39 cellular contexts compared by ENCODE assay signal in genomic region chr1:159562680-159563079, GRCh38. TPM values are rescaled to one million over a fixed set of nuclear protein-coding genes. Genes with fewer than 3 reads are reported as not detected.
"Had no signal": no experiment of that assay in that cellular context is flagged by ENCODE, and none has a peak within 500 bp of the region (broad histone marks: within the 10 kb centered on the region; RNA-seq: fewer than 3 reads in every experiment).

No MANE protein-coding gene starts in this region.

- H3K9me3 ChIP-seq: SJCRH30 had no signal

- H3K27me3 Mint-ChIP-seq: activated CD4-positive, alpha-beta T cell treated with anti-CD3 and anti-CD28 coated beads, Interleukin-2, amount 10 ng/mL, durations not matched to agents 7 days and 5 days had no signal

- H3K4me3 ChIP-seq: SJCRH30, SK-N-MC had no signal

- H3K4me3 Mint-ChIP-seq: activated CD4-positive, alpha-beta T cell treated with anti-CD3 and anti-CD28 coated beads for 36 hours; activated CD4-positive, alpha-beta T cell treated with anti-CD3 and anti-CD28 coated beads, Interleukin-2, amount 10 ng/mL, durations not matched to agents 7 days and 5 days; activated naive CD4-positive, alpha-beta T cell treated with anti-CD3 and anti-CD28 coated beads for 36 hours; activated naive CD8-positive, alpha-beta T cell; activated naive CD8-positive, alpha-beta T cell treated with anti-CD3 and anti-CD28 coated beads, Interleukin-2, amount 50 U/mL, for 24 hours; activated T-cell treated with anti-CD3 and anti-CD28 coated beads, Interleukin-2, amount 50 U/mL, for 4 hours; activated T-helper 1 cell treated with anti-CD3 and anti-CD28 coated beads, Interleukin-12 subunit alpha, Interleukin-12 subunit beta, Interleukin-2, Interleukin-4 antibody, amounts not matched to agents 30 ng/mL and 10 ng/mL and 1 ng/mL, durations not matched to agents 14 hours and 24 hours and 36 hours; brain; IgD-negative memory B cell had no signal

- H3K27ac Mint-ChIP-seq: activated CD4-positive, alpha-beta T cell treated with anti-CD3 and anti-CD28 coated beads for 36 hours; activated CD4-positive, alpha-beta T cell treated with anti-CD3 and anti-CD28 coated beads, Interleukin-2, amount 10 ng/mL, durations not matched to agents 7 days and 5 days; activated naive CD4-positive, alpha-beta T cell treated with anti-CD3 and anti-CD28 coated beads for 36 hours; activated naive CD8-positive, alpha-beta T cell; activated naive CD8-positive, alpha-beta T cell treated with anti-CD3 and anti-CD28 coated beads, Interleukin-2, amount 50 U/mL, for 24 hours; activated T-helper 1 cell treated with anti-CD3 and anti-CD28 coated beads, Interleukin-12 subunit alpha, Interleukin-12 subunit beta, Interleukin-2, Interleukin-4 antibody, amounts not matched to agents 30 ng/mL and 10 ng/mL and 1 ng/mL, durations not matched to agents 14 hours and 24 hours and 36 hours; brain; IgD-negative memory B cell had no signal

- H3K27me3 ChIP-seq: SJCRH30 had no signal

- DNase-seq: activated CD4-positive, alpha-beta T cell treated with anti-CD3 and anti-CD28 coated beads for 36 hours; activated CD4-positive, alpha-beta T cell treated with anti-CD3 and anti-CD28 coated beads, Interleukin-2, amount 10 ng/mL, durations not matched to agents 7 days and 5 days; activated CD4-positive, alpha-beta T cell treated with anti-CD3 and anti-CD28 coated beads, Interleukin-2, amount 50 U/mL, for 48 hours; activated CD8-positive, alpha-beta memory T cell treated with anti-CD3 and anti-CD28 coated beads, Interleukin-2, amount 50 U/mL, for 4 hours; activated gamma-delta T cell treated with Interleukin-2 at 50 U/mL for 16 hours; activated naive CD4-positive, alpha-beta T cell treated with anti-CD3 and anti-CD28 coated beads for 36 hours; activated naive CD8-positive, alpha-beta T cell treated with anti-CD3 and anti-CD28 coated beads, Interleukin-2, amount 50 U/mL, for 24 hours; activated T-cell treated with anti-CD3 and anti-CD28 coated beads for 4 hours; activated T-cell treated with anti-CD3 and anti-CD28 coated beads, Interleukin-2, amount 50 U/mL, for 4 hours; anterior cingulate cortex; Karpas-422; KBM-7; MM.1S; MV-4-11; NCI-H1092; NCI-H1417; NCI-H146; NCI-H187; NCI-H2029 treated with DMSO at 0.1 percent for 48 hours; NCI-H2107; NCI-H2171; NCI-H510A; NCI-H526; NCI-H748 treated with DMSO at 0.1 percent for 48 hours; SHP77; SJCRH30; T1000; WERI-Rb-1 had no signal

- ATAC-seq: activated CD4-positive, alpha-beta T cell treated with anti-CD3 and anti-CD28 coated beads for 36 hours; activated CD4-positive, CD25-positive, alpha-beta regulatory T cell treated with anti-CD3 and anti-CD28 coated beads, Interleukin-2, amount 50 U/mL, for 24 hours; activated naive CD8-positive, alpha-beta T cell treated with anti-CD3 and anti-CD28 coated beads, Interleukin-2, amount 50 U/mL, for 24 hours; activated T-cell treated with anti-CD3 and anti-CD28 coated beads, Interleukin-2, amount 50 U/mL, for 4 hours; Panc1 had no signal

- H3K27ac ChIP-seq: SJCRH30, SK-N-MC, WERI-Rb-1 had no signal

- H3K36me3 ChIP-seq: SJCRH30, WERI-Rb-1 had no signal

- H3K36me3 Mint-ChIP-seq: activated naive CD8-positive, alpha-beta T cell; brain; IgD-negative memory B cell had no signal

- H3K9me3 Mint-ChIP-seq: activated CD4-positive, alpha-beta T cell treated with anti-CD3 and anti-CD28 coated beads, Interleukin-2, amount 10 ng/mL, durations not matched to agents 7 days and 5 days; activated naive CD4-positive, alpha-beta T cell treated with anti-CD3 and anti-CD28 coated beads for 36 hours; activated naive CD8-positive, alpha-beta T cell treated with anti-CD3 and anti-CD28 coated beads, Interleukin-2, amount 50 U/mL, for 24 hours; activated T-cell treated with anti-CD3 and anti-CD28 coated beads, Interleukin-2, amount 50 U/mL, for 4 hours; activated T-helper 1 cell treated with anti-CD3 and anti-CD28 coated beads, Interleukin-12 subunit alpha, Interleukin-12 subunit beta, Interleukin-2, Interleukin-4 antibody, amounts not matched to agents 30 ng/mL and 10 ng/mL and 1 ng/mL, durations not matched to agents 14 hours and 24 hours and 36 hours had no signal

- H3K4me1 Mint-ChIP-seq: activated CD4-positive, alpha-beta T cell treated with anti-CD3 and anti-CD28 coated beads for 36 hours; activated CD4-positive, alpha-beta T cell treated with anti-CD3 and anti-CD28 coated beads, Interleukin-2, amount 10 ng/mL, durations not matched to agents 7 days and 5 days; activated naive CD8-positive, alpha-beta T cell treated with anti-CD3 and anti-CD28 coated beads, Interleukin-2, amount 50 U/mL, for 24 hours; brain; IgD-negative memory B cell had no signal

- H3K4me1 ChIP-seq: SJCRH30 had no signal

RNA-seq across cellular contexts. Expression of gene APCS, which starts 24.9 kb away (rescaled TPM):
- total RNA-seq: activated CD4-positive, alpha-beta T cell treated with anti-CD3 and anti-CD28 coated beads for 36 hours; activated CD4-positive, alpha-beta T cell treated with anti-CD3 and anti-CD28 coated beads, Interleukin-2, amount 10 ng/mL, durations not matched to agents 7 days and 5 days; activated naive CD4-positive, alpha-beta T cell treated with anti-CD3 and anti-CD28 coated beads for 36 hours; activated T-helper 1 cell treated with anti-CD3 and anti-CD28 coated beads, Interleukin-12 subunit alpha, Interleukin-12 subunit beta, Interleukin-2, Interleukin-4 antibody, amounts not matched to agents 30 ng/mL and 10 ng/mL and 1 ng/mL, durations not matched to agents 14 hours and 24 hours and 36 hours; bronchial epithelial cell; RPMI7951; SJCRH30; T-helper 1 cell treated with Interleukin-12 subunit alpha and Interleukin-12 subunit beta and Interleukin-4 antibody, amounts not matched to agents 30 ng/mL and 1 ng/mL, for 36 hours; T-helper 2 cell treated with Interferon-gamma antibody and Interleukin-4, amounts not matched to agents 100 ng/mL and 5 ng/mL, for 36 hours had no signal
- polyA plus RNA-seq: IgD-negative memory B cell had no signal

RNA-seq across cellular contexts. Expression of gene OR10J5, which starts 26.9 kb away (rescaled TPM):
- total RNA-seq: activated CD4-positive, alpha-beta T cell treated with anti-CD3 and anti-CD28 coated beads for 36 hours; activated CD4-positive, alpha-beta T cell treated with anti-CD3 and anti-CD28 coated beads, Interleukin-2, amount 10 ng/mL, durations not matched to agents 7 days and 5 days; activated naive CD4-positive, alpha-beta T cell treated with anti-CD3 and anti-CD28 coated beads for 36 hours; activated T-cell treated with anti-CD3 and anti-CD28 coated beads, Interleukin-2, amount 50 U/mL, for 4 hours; activated T-helper 1 cell treated with anti-CD3 and anti-CD28 coated beads, Interleukin-12 subunit alpha, Interleukin-12 subunit beta, Interleukin-2, Interleukin-4 antibody, amounts not matched to agents 30 ng/mL and 10 ng/mL and 1 ng/mL, durations not matched to agents 14 hours and 24 hours and 36 hours; bronchial epithelial cell; RPMI7951; SJCRH30; T-helper 1 cell treated with Interleukin-12 subunit alpha and Interleukin-12 subunit beta and Interleukin-4 antibody, amounts not matched to agents 30 ng/mL and 1 ng/mL, for 36 hours; T-helper 2 cell treated with Interferon-gamma antibody and Interleukin-4, amounts not matched to agents 100 ng/mL and 5 ng/mL, for 36 hours had no signal
- polyA plus RNA-seq: IgD-negative memory B cell had no signal
